20 cellular contexts compared by ENCODE assay signal in genomic region chr6:133956413-133957049, GRCh38. TPM values are rescaled to one million over a fixed set of nuclear protein-coding genes. Genes with fewer than 3 reads are reported as not detected.
DNase-seq lines count a peak whose midpoint lies in the region; ATAC-seq and TF ChIP-seq lines count a peak whose summit lies in the region.
"Had no signal": no experiment of that assay in that cellular context is flagged by ENCODE, and none has a peak within 500 bp of the region (broad histone marks: within the 10 kb centered on the region; RNA-seq: fewer than 3 reads in every experiment).

No MANE protein-coding gene starts in this region.

- intact Hi-C loops in CD8-positive, alpha-beta T cell (cut with DNase I, micrococcal nuclease) = loop anchor here in 1 of 2 experiments (10.0 kb wide), 1 partner anchor 1158 kb away; no protein-coding TSS in a partner anchor

- H3K27me3 Mint-ChIP-seq in CD4-positive, CD25-positive, alpha-beta regulatory T cell = peaks cover 8% of the 10 kb centered on the region
- no peaks in the 10 kb centered on the region for H3K27me3 Mint-ChIP-seq in CD8-positive, alpha-beta T cell (ENCODE audit: low read depth)
- H3K27me3 Mint-ChIP-seq in endodermal cell (ENCODE audit: insufficient read depth) = peaks cover 3% of the 10 kb centered on the region
- H3K27me3 Mint-ChIP-seq: activated naive CD8-positive, alpha-beta T cell; progenitor cell of endocrine pancreas had no signal

- H3K9me3 Mint-ChIP-seq in CD4-positive, CD25-positive, alpha-beta regulatory T cell = peaks cover 0 to 3% (median 0%) of the 10 kb centered on the region in 7 donors
- H3K9me3 Mint-ChIP-seq in CD8-positive, alpha-beta T cell = no peaks in the 10 kb centered on the region
- no peaks in the 10 kb centered on the region for H3K9me3 Mint-ChIP-seq in endodermal cell
- H3K9me3 Mint-ChIP-seq: GM23338; naive thymus-derived CD4-positive, alpha-beta T cell had no signal

- CTCF ChIA-PET in CD8-positive, alpha-beta T cell (lab: Charles Lee) = interaction anchor here (0.7 to 1.5 kb wide), 2 partner anchors 16 to 23 kb away, joined by 3 to 7 read pairs; no protein-coding TSS in a partner anchor

- peak overlapping the region in 3 of 4 donors; percentile 1 to 98 (median 11) for H3K4me3 Mint-ChIP-seq in CD4-positive, CD25-positive, alpha-beta regulatory T cell
- no peak overlapping the region for H3K4me3 Mint-ChIP-seq in CD8-positive, alpha-beta T cell
- H3K4me3 Mint-ChIP-seq in endodermal cell = no peak overlapping the region
- H3K4me3 Mint-ChIP-seq: activated naive CD8-positive, alpha-beta T cell; GM23338 had no signal

- H3K4me2 ChIP-seq in GM23248 (ENCODE audit: unreplicated experiment) = no peak overlapping the region
- H3K4me2 ChIP-seq: GM23338 had no signal

- 96 to 100% methylated on average over 2 to 3 of the region's 3 CpGs for WGBS in endodermal cell (ENCODE audit: insufficient coverage in 1 of 2, insufficient read length in 1 of 2), 2 experiments
- WGBS in GM23248 (ENCODE audit: low coverage in 1 of 2, low lambda C conversion rate in 2 of 2, missing lambda C conversion rate in 2 of 2), 2 experiments = 95% methylated on average over 3 of the region's 3 CpGs

- no peaks in the 10 kb centered on the region for H3K9me2 ChIP-seq in GM23248 (ENCODE audit: insufficient read depth)

- ATAC-seq in CD4-positive, CD25-positive, alpha-beta regulatory T cell (ENCODE audit: low read depth in 2 of 2) = no peak
- no peak for ATAC-seq in CD8-positive, alpha-beta T cell
- ATAC-seq in GM21723 (IDR thresholded peaks at IDR 0.05; ENCODE audit: unreplicated experiment) = no peak
- ATAC-seq: body of pancreas; GM23338; naive thymus-derived CD4-positive, alpha-beta T cell had no signal

- H3K27ac Mint-ChIP-seq in CD4-positive, CD25-positive, alpha-beta regulatory T cell = peak overlapping the region in 1 of 3 donors; percentile 21
- peak overlapping the region; percentile 37 for H3K27ac Mint-ChIP-seq in CD8-positive, alpha-beta T cell
- peak overlapping the region; percentile 28 for H3K27ac Mint-ChIP-seq in endodermal cell
- H3K27ac Mint-ChIP-seq: activated naive CD8-positive, alpha-beta T cell; GM23338; progenitor cell of endocrine pancreas had no signal

- peaks cover 12% of the 10 kb centered on the region; the same call in 1 of the 2 replicates for H4K20me1 ChIP-seq in GM23248 (ENCODE audit: insufficient read depth)

- no peaks in the 10 kb centered on the region for H3K27me3 ChIP-seq in CD4-positive, CD25-positive, alpha-beta regulatory T cell (ENCODE audit: control insufficient read depth, insufficient read depth, low read length)
- H3K27me3 ChIP-seq in CD8-positive, alpha-beta T cell (ENCODE audit: insufficient read depth, low read length) = no peaks in the 10 kb centered on the region
- H3K27me3 ChIP-seq in endodermal cell (ENCODE audit: control insufficient read depth, insufficient read depth, low read length, poor library complexity, severe bottlenecking) (no peaks in the 10 kb centered on the region), GM23248 (replicated peaks; ENCODE audit: insufficient read depth) (no peaks in the 10 kb centered on the region)
- H3K27me3 ChIP-seq: body of pancreas, suprapubic skin had no signal

- H3K79me2 ChIP-seq in GM23248 (ENCODE audit: insufficient read depth) = peaks cover 84% of the 10 kb centered on the region

- in situ Hi-C loops in GM23248 (cut with MboI) = no loop called here

- peaks cover 36 to 74% (median 59%) of the 10 kb centered on the region in 4 donors for H3K4me1 Mint-ChIP-seq in CD4-positive, CD25-positive, alpha-beta regulatory T cell
- peaks cover 71% of the 10 kb centered on the region for H3K4me1 Mint-ChIP-seq in CD8-positive, alpha-beta T cell (ENCODE audit: low read depth)
- H3K4me1 Mint-ChIP-seq in endodermal cell = peaks cover 20% of the 10 kb centered on the region

- TF ChIP-seq CTCF in CD8-positive, alpha-beta T cell (IDR thresholded peaks at IDR 0.05) = no peak
- no peak for TF ChIP-seq CTCF in endodermal cell (conservative IDR thresholded peaks at IDR 0.05)

- peaks cover 8% of the 10 kb centered on the region for H3F3A ChIP-seq in GM23248 (ENCODE audit: insufficient read depth)

- no peak for DNase-seq in CD4-positive, CD25-positive, alpha-beta regulatory T cell
- DNase-seq in CD8-positive, alpha-beta T cell = no peak
- DNase-seq in NCI-H774 (lab: John Stamatoyannopoulos, UW) (peak; percentile 19), endodermal cell (no peak), GM23248 (no peak), kidney glomerular epithelial cell (lab: John Stamatoyannopoulos, UW) (no peak)
- DNase-seq: activated CD4-positive, alpha-beta T cell treated with anti-CD3 and anti-CD28 coated beads, Interleukin-2, amount 50 U/mL, for 1 hour; activated T-cell treated with anti-CD3 and anti-CD28 coated beads for 4 hours; body of pancreas; hippocampal formation; naive thymus-derived CD4-positive, alpha-beta T cell; NCI-H1694 treated with DMSO at 0.1 percent for 48 hours; stimulated activated CD4-positive, alpha-beta T cell treated with anti-CD3 and anti-CD28 coated beads, Interleukin-4, amount 100 ng/mL, for 4 hours had no signal

- no peak overlapping the region for H3K4me3 ChIP-seq in CD4-positive, CD25-positive, alpha-beta regulatory T cell (ENCODE audit: low read depth, low read length)
- no peak overlapping the region for H3K4me3 ChIP-seq in CD8-positive, alpha-beta T cell (ENCODE audit: low read depth, low read length)
- no peak overlapping the region for H3K4me3 ChIP-seq in endodermal cell (ENCODE audit: low read length)
- H3K4me3 ChIP-seq in GM23248 = no peak overlapping the region
- H3K4me3 ChIP-seq: body of pancreas, GM23338, skin epidermis, suprapubic skin had no signal

- POLR2A ChIA-PET in CD8-positive, alpha-beta T cell (lab: Charles Lee) = interaction anchor here (0.9 kb wide), 1 partner anchor 16 kb away, joined by 3 read pairs; no protein-coding TSS in a partner anchor

- H3K9me3 ChIP-seq in CD4-positive, CD25-positive, alpha-beta regulatory T cell (ENCODE audit: control insufficient read depth in 2 of 2, low read length in 2 of 2) = no peaks in the 10 kb centered on the region
- H3K9me3 ChIP-seq in CD8-positive, alpha-beta T cell (ENCODE audit: low read length) = no peaks in the 10 kb centered on the region
- H3K9me3 ChIP-seq in endodermal cell (ENCODE audit: control insufficient read depth, low read length) (no peaks in the 10 kb centered on the region), GM23248 (ENCODE audit: low read depth) (no peaks in the 10 kb centered on the region)
- H3K9me3 ChIP-seq: body of pancreas, suprapubic skin had no signal

- H3K4me1 ChIP-seq in CD4-positive, CD25-positive, alpha-beta regulatory T cell (ENCODE audit: control insufficient read depth, insufficient read depth, low read length, poor library complexity, severe bottlenecking) = peaks cover 46% of the 10 kb centered on the region
- H3K4me1 ChIP-seq in CD8-positive, alpha-beta T cell (ENCODE audit: insufficient read depth, low read length) = peaks cover 20% of the 10 kb centered on the region
- H3K4me1 ChIP-seq in endodermal cell (ENCODE audit: control insufficient read depth, insufficient read depth, low read length) (peaks cover 16% of the 10 kb centered on the region), GM23248 (ENCODE audit: insufficient read depth) (peaks cover 17% of the 10 kb centered on the region)

- no peaks in the 10 kb centered on the region for H3K36me3 ChIP-seq in CD4-positive, CD25-positive, alpha-beta regulatory T cell (ENCODE audit: control insufficient read depth, insufficient read depth, low read length)
- H3K36me3 ChIP-seq in CD8-positive, alpha-beta T cell (ENCODE audit: insufficient read depth, low read length) = no peaks in the 10 kb centered on the region
- no peaks in the 10 kb centered on the region for H3K36me3 ChIP-seq in endodermal cell (ENCODE audit: control insufficient read depth, insufficient read depth, low read length)
- H3K36me3 ChIP-seq in GM23248 (ENCODE audit: low read depth) = no peaks in the 10 kb centered on the region
- H3K36me3 ChIP-seq: suprapubic skin had no signal

- H3K36me3 Mint-ChIP-seq in CD4-positive, CD25-positive, alpha-beta regulatory T cell = peaks cover 4% of the 10 kb centered on the region
- peaks cover 15% of the 10 kb centered on the region for H3K36me3 Mint-ChIP-seq in CD8-positive, alpha-beta T cell
- H3K36me3 Mint-ChIP-seq in endodermal cell (ENCODE audit: low read depth) = no peaks in the 10 kb centered on the region
- H3K36me3 Mint-ChIP-seq: activated naive CD8-positive, alpha-beta T cell had no signal

- no peak overlapping the region for H2AFZ ChIP-seq in GM23248
- H2AFZ ChIP-seq: GM23338 had no signal

- no peak overlapping the region for H3K27ac ChIP-seq in CD4-positive, CD25-positive, alpha-beta regulatory T cell (ENCODE audit: insufficient read depth, low read length, poor library complexity, severe bottlenecking)
- H3K27ac ChIP-seq in CD8-positive, alpha-beta T cell (ENCODE audit: low read depth, low read length) = no peak overlapping the region
- H3K27ac ChIP-seq in endodermal cell (ENCODE audit: low read depth, low read length) (no peak overlapping the region), GM23248 (no peak overlapping the region)
- H3K27ac ChIP-seq: body of pancreas, RWPE1, skin epidermis, suprapubic skin had no signal

- H3K9ac ChIP-seq in endodermal cell (ENCODE audit: extremely low read depth, low read length, poor library complexity, severe bottlenecking) = no peak overlapping the region
- H3K9ac ChIP-seq in GM23248 = no peak overlapping the region

RNA-seq across cellular contexts. Expression of gene TBPL1, which starts 3.5 kb away (rescaled TPM):
- 32.2 TPM for total RNA-seq in CD4-positive, CD25-positive, alpha-beta regulatory T cell
- 10 to 100 TPM; 55.1 to 73.6 (median 59.1) TPM for polyA plus RNA-seq in CD4-positive, CD25-positive, alpha-beta regulatory T cell
- 10 to 100 TPM; 47.8 to 48.7 TPM for total RNA-seq in CD8-positive, alpha-beta T cell
- total RNA-seq in endodermal cell = 10 to 100 TPM; 40.4 to 45.4 TPM
- polyA plus RNA-seq in endodermal cell (2013, experiment 1 of 2) = 75.5 TPM
- 60.3 TPM for polyA plus RNA-seq in endodermal cell (2013, experiment 2 of 2)
- total RNA-seq in GM23248 (2014; rRNA removed; shearing (Covaris generic)) = 40.5 and 42.7 TPM in 2 replicates
- polyA plus RNA-seq in GM23248 (2016; fragmentation: Nextera tagmentation; extraction: Ambion mirVana) = 46.0 and 53.5 TPM in 2 replicates

Comparison
In these comparisons a context has a peak if more than half of its experiments do, and no peak if none do; other contexts are left out.
1. H3K4me3 Mint-ChIP-seq: peak in CD4-positive, CD25-positive, alpha-beta regulatory T cell (3 of 4); none in CD8-positive, alpha-beta T cell (single experiment) and endodermal cell (single experiment).